In genomic region chr10:117373848-117374505, GRCh38 we compare ENCODE assay signal across 8 cellular contexts. TPM values are rescaled to one million over a fixed set of nuclear protein-coding genes. Genes with fewer than 3 reads are reported as not detected.
DNase-seq lines count a peak whose midpoint lies in the region; ATAC-seq and TF ChIP-seq lines count a peak whose summit lies in the region.

No MANE protein-coding gene starts in this region.

- H3K36me3 ChIP-seq in OCI-LY1 (ENCODE audit: insufficient read depth, low read length) = no peaks in the 10 kb centered on the region

- no peaks in the 10 kb centered on the region for H4K20me1 ChIP-seq in OCI-LY1 (ENCODE audit: insufficient read depth, low read length)

- DNase-seq in Caki2 (ENCODE audit: low read depth) (peak; percentile 54), glomerular visceral epithelial cell (ENCODE audit: extremely low spot score) (peak; percentile 45), omental fat pad (ENCODE audit: low spot score) (no peak), NCI-H1436 (lab: John Stamatoyannopoulos, UW) (no peak), NCI-H226 (no peak)
- peak; percentile 29 for DNase-seq in activated naive CD4-positive, alpha-beta T cell treated with Interleukin-2 at 50 U/mL for 16 hours

- H3K4me2 ChIP-seq in OCI-LY1 (ENCODE audit: low read length) = peak overlapping the region; percentile 98

- H3K9me3 ChIP-seq in OCI-LY1 (ENCODE audit: low read length) = no peaks in the 10 kb centered on the region

- H3K4me3 ChIP-seq in OCI-LY1 (ENCODE audit: low read depth, low read length, poor library complexity, severe bottlenecking) = peak overlapping the region; percentile 85

- H3K4me1 ChIP-seq in OCI-LY1 (ENCODE audit: insufficient read depth, low read length, severe bottlenecking) = peaks cover 44% of the 10 kb centered on the region

- peaks cover 47% of the 10 kb centered on the region for H3K79me2 ChIP-seq in OCI-LY1 (ENCODE audit: insufficient read depth, low read length)

- H3K27me3 ChIP-seq in OCI-LY1 (ENCODE audit: insufficient read depth, low read length) = no peaks in the 10 kb centered on the region

- TF ChIP-seq CTCF in OCI-LY1 (IDR thresholded peaks at IDR 0.05; ENCODE audit: low read length) (no peak), omental fat pad (IDR thresholded peaks at IDR 0.05) (no peak)

- ATAC-seq in GM21825 (IDR thresholded peaks at IDR 0.05; ENCODE audit: unreplicated experiment) = peak; percentile 20
- peak; percentile 21 for ATAC-seq in omental fat pad (ENCODE audit: low FRiP score)

- H3K27ac ChIP-seq in OCI-LY1 (ENCODE audit: low read depth, low read length, poor library complexity, severe bottlenecking) = no peak overlapping the region

- in situ Hi-C loops in Caki2 (cut with HindIII; ENCODE audit: low pct_unique_long_range_greater_than_20kb, low sequenced_read_pairs) = no loop called here

- no peak overlapping the region for H2AFZ ChIP-seq in OCI-LY1 (ENCODE audit: low read length)

- no peaks in the 10 kb centered on the region for H3K9me2 ChIP-seq in OCI-LY1 (ENCODE audit: low read depth, low read length)

- peak overlapping the region; percentile 78 for H3K9ac ChIP-seq in OCI-LY1 (ENCODE audit: low read length)

- no peaks in the 10 kb centered on the region for H3F3A ChIP-seq in OCI-LY1 (ENCODE audit: insufficient read depth, low read length)

RNA-seq across cellular contexts. Expression of gene PDZD8, which starts 1.3 kb away (rescaled TPM):
- 31.6 and 47.2 TPM in 2 replicates for total RNA-seq in Caki2 (2014; rRNA removed; shearing (Covaris generic); ENCODE audit: low replicate concordance)
- total RNA-seq in omental fat pad = 10 to 100 TPM; 29.6 to 60.1 (median 42.4) TPM

Comparison
In these comparisons a context has a peak if more than half of its experiments do, and no peak if none do; other contexts are left out.
1. DNase-seq: peak in Caki2 (single experiment), activated naive CD4-positive, alpha-beta T cell treated with Interleukin-2 at 50 U/mL for 16 hours (single experiment) and glomerular visceral epithelial cell (single experiment); none in omental fat pad (single experiment), NCI-H1436 (single experiment) and NCI-H226 (single experiment).